In the genomic region with DNA sequence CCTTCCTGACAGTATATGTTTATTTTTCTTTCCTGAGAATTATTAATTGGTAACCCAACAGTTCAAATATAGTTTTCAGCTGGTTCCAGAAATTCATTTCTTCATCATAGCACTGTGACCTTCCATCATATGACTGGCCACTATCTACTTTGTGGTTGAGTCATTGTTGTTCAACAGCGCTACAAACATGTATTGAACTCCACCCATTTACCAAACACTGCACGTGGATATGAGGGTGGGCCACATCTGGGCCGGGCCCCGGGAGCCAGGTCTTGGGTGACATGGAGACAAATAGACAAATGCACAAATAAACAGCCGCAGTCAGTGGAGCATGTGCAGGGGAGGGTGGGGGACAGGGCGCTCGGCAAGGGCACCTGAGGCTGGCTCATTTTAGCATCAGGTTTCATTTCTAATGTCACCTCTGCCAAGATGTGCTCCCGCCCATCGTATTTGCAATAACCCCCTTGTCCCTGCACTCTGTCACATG, we compare ENCODE assay signal across 10 cellular contexts. TPM values are rescaled to one million over a fixed set of nuclear protein-coding genes. Genes with fewer than 3 reads are reported as not detected.
DNase-seq lines count a peak whose midpoint lies in the region; ATAC-seq, FAIRE-seq and TF ChIP-seq lines count a peak whose summit lies in the region.
"Had no signal": no experiment of that assay in that cellular context is flagged by ENCODE, and none has a peak within 500 bp of the region (broad histone marks: within the 10 kb centered on the region; RNA-seq: fewer than 3 reads in every experiment).

No MANE protein-coding gene starts in this region.

- no peaks in the 10 kb centered on the region for H3K9me2 ChIP-seq in Karpas-422 (replicated peaks; ENCODE audit: insufficient read depth, low read length)

- H3K9me3 ChIP-seq in Karpas-422 (ENCODE audit: low read length) (no peaks in the 10 kb centered on the region), adrenal gland (replicated peaks in 1 of 3) (no peaks in the 10 kb centered on the region), suprapubic skin (no peaks in the 10 kb centered on the region), MG63 (no peaks in the 10 kb centered on the region)

- H3K27me3 ChIP-seq in Karpas-422 (ENCODE audit: low read length) (no peaks in the 10 kb centered on the region), adrenal gland (no peaks in the 10 kb centered on the region), suprapubic skin (no peaks in the 10 kb centered on the region), MG63 (no peaks in the 10 kb centered on the region)

- H3K9me3 Mint-ChIP-seq in nephron progenitor cell (peaks cover 17% of the 10 kb centered on the region), endothelial cell (ENCODE audit: unreplicated experiment) (no peaks in the 10 kb centered on the region)

- H3K4me2 ChIP-seq in Karpas-422 (ENCODE audit: low read depth, low read length, poor library complexity, severe bottlenecking) = peak overlapping the region; percentile 34

- no peaks in the 10 kb centered on the region for H3K36me3 ChIP-seq in Karpas-422 (ENCODE audit: insufficient read depth, low read length)
- H3K36me3 ChIP-seq in adrenal gland (replicated peaks in 1 of 2) = no peaks in the 10 kb centered on the region
- H3K36me3 ChIP-seq in suprapubic skin = no peaks in the 10 kb centered on the region
- H3K36me3 ChIP-seq in MG63 = no peaks in the 10 kb centered on the region

- no peak for TF ChIP-seq EP300 in suprapubic skin (IDR thresholded peaks at IDR 0.05)

- no peak for TF ChIP-seq CTCF in adrenal gland (IDR thresholded peaks at IDR 0.05)
- no peak for TF ChIP-seq CTCF in suprapubic skin (IDR thresholded peaks at IDR 0.05)
- no peak for TF ChIP-seq CTCF in nephron progenitor cell (IDR thresholded peaks at IDR 0.05)
- no peak for TF ChIP-seq CTCF in endothelial cell (IDR thresholded peaks at IDR 0.05; ENCODE audit: unreplicated experiment)

- no peaks in the 10 kb centered on the region for H3K79me2 ChIP-seq in Karpas-422 (ENCODE audit: low read length)

- TF ChIP-seq POLR2A in adrenal gland (IDR thresholded peaks at IDR 0.05) (no peak), suprapubic skin (IDR thresholded peaks at IDR 0.05) (no peak)

- DNase-seq in Karpas-422 = no peak
- DNase-seq in adrenal gland = peak in 4 of 7 donors; percentile 27 to 41 (median 32)
- peak in 1 of 2 donors; percentile 87 for DNase-seq in suprapubic skin (ENCODE audit: low spot score in 2 of 2)
- DNase-seq in nephron progenitor cell = no peak
- DNase-seq in endothelial cell (ENCODE audit: low spot score) = no peak
- no peak for DNase-seq in MG63
- DNase-seq: T-cell had no signal

- no peak overlapping the region for H3K9ac ChIP-seq in Karpas-422 (ENCODE audit: low read length)

- no peaks in the 10 kb centered on the region for H3K36me3 Mint-ChIP-seq in nephron progenitor cell (ENCODE audit: low read depth)
- H3K36me3 Mint-ChIP-seq in endothelial cell (ENCODE audit: low read depth, unreplicated experiment) = peaks cover 5% of the 10 kb centered on the region
- H3K36me3 Mint-ChIP-seq: T-cell had no signal

- H3K4me1 Mint-ChIP-seq in nephron progenitor cell = peaks cover 29% of the 10 kb centered on the region
- H3K4me1 Mint-ChIP-seq in endothelial cell (ENCODE audit: unreplicated experiment) = peaks cover 14% of the 10 kb centered on the region

- no peak overlapping the region for H3K4me3 ChIP-seq in Karpas-422 (ENCODE audit: low read length)
- peak overlapping the region in 1 of 4 donors; percentile 30 for H3K4me3 ChIP-seq in adrenal gland
- H3K4me3 ChIP-seq in suprapubic skin = peak overlapping the region; percentile 10
- no peak overlapping the region for H3K4me3 ChIP-seq in MG63

- H4K20me1 ChIP-seq in Karpas-422 (ENCODE audit: insufficient read depth, low read depth, low read length) = no peaks in the 10 kb centered on the region

- no peak overlapping the region for H3K27ac Mint-ChIP-seq in nephron progenitor cell
- no peak overlapping the region for H3K27ac Mint-ChIP-seq in endothelial cell (ENCODE audit: unreplicated experiment)
- H3K27ac Mint-ChIP-seq: T-cell had no signal

- no peak overlapping the region for H3K27ac ChIP-seq in Karpas-422 (ENCODE audit: low read length)
- peak overlapping the region in 2 of 5 donors; percentile 40 to 72 for H3K27ac ChIP-seq in adrenal gland
- peak overlapping the region; percentile 88 for H3K27ac ChIP-seq in suprapubic skin

- H3K4me1 ChIP-seq in Karpas-422 (ENCODE audit: low read length) (peaks cover 5% of the 10 kb centered on the region; the same call in 1 of the 2 replicates), adrenal gland (replicated peaks in 1 of 2) (peaks cover 0 to 9% of the 10 kb centered on the region in 2 donors), suprapubic skin (peaks cover 53% of the 10 kb centered on the region)

- intact Hi-C loops in adrenal gland (cut with DNase I) = loop anchor here in 1 of 2 donors (10.0 kb wide), 1 partner anchor 144 kb away; no protein-coding TSS in a partner anchor

- FAIRE-seq in islet of Langerhans (lab: Jason Lieb, UNC) = peak; percentile 33
- FAIRE-seq: GM18507 had no signal

- no peak overlapping the region for H2AFZ ChIP-seq in Karpas-422 (ENCODE audit: low read length)

- peaks cover under 1% of the 10 kb centered on the region for H3K27me3 Mint-ChIP-seq in nephron progenitor cell (ENCODE audit: low read depth, poor library complexity)
- H3K27me3 Mint-ChIP-seq in endothelial cell (ENCODE audit: unreplicated experiment) = peaks cover 5% of the 10 kb centered on the region

- ATAC-seq in GM19467 (IDR thresholded peaks at IDR 0.05; ENCODE audit: unreplicated experiment) = no peak
- ATAC-seq: T-cell had no signal

- 49 to 56% (median 55%) methylated on average over 9 of the region's 9 CpGs for WGBS in adrenal gland, 4 donors
- WGBS in suprapubic skin = 37% methylated on average over 9 of the region's 9 CpGs

- H3K4me3 Mint-ChIP-seq in nephron progenitor cell = no peak overlapping the region
- H3K4me3 Mint-ChIP-seq in endothelial cell (ENCODE audit: unreplicated experiment) = no peak overlapping the region
- H3K4me3 Mint-ChIP-seq: T-cell had no signal

RNA-seq across cellular contexts. Expression of gene EEPD1, which starts 24.0 kb away (rescaled TPM):
- total RNA-seq in Karpas-422 (2014; rRNA removed; shearing (Covaris generic); ENCODE audit: low replicate concordance) = 28.8 and 63.5 TPM in 2 replicates
- total RNA-seq in adrenal gland (10 to 100 TPM in 3 of 8 donors, 1 to 10 TPM in 5; 7.4 to 14.5 (median 8.3) TPM), suprapubic skin (10 to 100 TPM; 11.7 to 18.2 (median 16.1) TPM), endothelial cell (ENCODE audit: unreplicated experiment) (12.6 TPM)
- polyA plus RNA-seq in adrenal gland = 10 to 100 TPM; 10.1 to 29.0 (median 19.2) TPM
- 0.35 and 8.6 TPM in 2 replicates for total RNA-seq in MG63 (2014; rRNA removed; shearing (Covaris generic); ENCODE audit: low replicate concordance)

Comparison
In these comparisons a context has a peak if more than half of its experiments do, and no peak if none do; other contexts are left out.
1. DNase-seq: peak in adrenal gland (4 of 7); none in Karpas-422 (single experiment), nephron progenitor cell (single experiment), endothelial cell (single experiment) and MG63 (single experiment).